Comparison of ENCODE assay signal across 24 cellular contexts in the genomic region with DNA sequence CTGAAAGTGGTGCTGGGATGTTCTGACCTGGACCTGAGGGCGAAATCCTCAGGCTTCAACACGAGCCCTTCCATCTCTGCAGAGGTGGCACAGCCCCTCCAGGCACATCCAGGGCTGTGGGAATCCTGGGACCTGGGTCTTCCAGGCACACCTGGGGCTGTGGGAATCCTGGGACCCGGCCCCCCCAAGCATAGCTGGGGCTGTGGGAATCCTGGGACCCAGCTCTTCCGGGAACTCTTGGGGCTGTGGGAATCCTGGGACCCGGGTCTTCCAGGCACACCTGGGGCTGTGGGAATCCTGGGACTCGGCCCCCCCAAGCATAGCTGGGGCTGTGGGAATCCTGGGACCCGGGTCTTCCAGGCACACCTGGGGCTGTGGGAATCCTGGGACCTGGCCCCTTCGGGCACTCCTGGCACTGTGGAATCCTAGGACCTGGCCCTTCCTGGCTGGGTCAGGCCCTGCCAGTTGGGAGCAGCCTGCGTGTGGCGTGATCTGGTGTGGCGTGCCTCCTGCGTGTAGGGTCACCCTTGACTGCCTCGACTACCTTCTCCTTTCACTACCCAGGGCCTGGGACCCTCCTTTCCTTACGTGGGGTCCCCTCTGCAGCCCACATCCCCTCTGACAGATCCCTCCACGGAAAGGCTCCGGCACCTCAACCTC.
DNase-seq lines count a peak whose midpoint lies in the region; ATAC-seq and TF ChIP-seq lines count a peak whose summit lies in the region.
"Had no signal": no experiment of that assay in that cellular context is flagged by ENCODE, and none has a peak within 500 bp of the region (broad histone marks: within the 10 kb centered on the region; RNA-seq: fewer than 3 reads in every experiment).

No MANE protein-coding gene starts in this region.

- peak overlapping the region; percentile 31 for H3K27ac ChIP-seq in caudate nucleus (ENCODE audit: low read depth, low read length)
- no peak overlapping the region for H3K27ac ChIP-seq in lower lobe of right lung
- H3K27ac ChIP-seq in spleen: no peak overlapping the region
- H3K27ac ChIP-seq: A549, GM23248 had no signal

- no peak for ATAC-seq in lower lobe of right lung
- ATAC-seq in GM21381 (IDR thresholded peaks at IDR 0.05; ENCODE audit: unreplicated experiment): no peak
- ATAC-seq: GM12878 had no signal

- no peaks in the 10 kb centered on the region for H3K9me3 ChIP-seq in lower lobe of right lung
- H3K9me3 ChIP-seq in spleen: no peaks in the 10 kb centered on the region
- H3K9me3 ChIP-seq: A549, MG63 had no signal

- intact Hi-C loops in lower lobe of right lung (cut with DNase I) (no loop called here), spleen (cut with DNase I; ENCODE audit: low total_unique reads) (no loop called here)

- H3K36me3 ChIP-seq in H7 (replicated peaks; ENCODE audit: control insufficient read depth, insufficient read depth, low read length): no peaks in the 10 kb centered on the region
- H3K36me3 ChIP-seq in lower lobe of right lung: no peaks in the 10 kb centered on the region
- no peaks in the 10 kb centered on the region for H3K36me3 ChIP-seq in spleen
- H3K36me3 ChIP-seq: MG63 had no signal

- no peak overlapping the region for H3K4me3 ChIP-seq in H7 (ENCODE audit: insufficient read depth, low read depth, low read length)
- H3K4me3 ChIP-seq in lower lobe of right lung: no peak overlapping the region
- no peak overlapping the region for H3K4me3 ChIP-seq in spleen
- H3K4me3 ChIP-seq: A549, GM12878, GM23248, MG63 had no signal

- no peak for TF ChIP-seq CTCF in lower lobe of right lung (IDR thresholded peaks at IDR 0.05)
- no peak for TF ChIP-seq CTCF in spleen (IDR thresholded peaks at IDR 0.05 in 8 of 11, conservative IDR thresholded peaks at IDR 0.05 in 3 of 11)

- WGBS in spleen, 5 donors: 82 to 91% (median 89%) methylated on average over 11 to 16 of the region's 16 CpGs

- no peak for TF ChIP-seq POLR2A in spleen (IDR thresholded peaks at IDR 0.05)

- H3K4me1 ChIP-seq in lower lobe of right lung (no peaks in the 10 kb centered on the region), spleen (no peaks in the 10 kb centered on the region)
- H3K4me1 ChIP-seq: A549 had no signal

- H3K27me3 ChIP-seq in H7 (ENCODE audit: control insufficient read depth, insufficient read depth, low read length) (peaks cover 1% of the 10 kb centered on the region; the same call in 1 of the 2 replicates), lower lobe of right lung (ENCODE audit: low read depth) (peaks cover 8% of the 10 kb centered on the region), spleen (replicated peaks in 1 of 7) (peaks cover 0 to 19% (median 0%) of the 10 kb centered on the region in 7 donors)
- H3K27me3 ChIP-seq: MG63 had no signal

- DNase-seq in H7: peak; percentile 39
- no peak for DNase-seq in caudate nucleus (lab: John Stamatoyannopoulos, UW)
- peak; percentile 26 for DNase-seq in lower lobe of right lung
- DNase-seq in spleen: peak; percentile 50
- DNase-seq in activated CD4-positive, alpha-beta T cell treated with anti-CD3 and anti-CD28 coated beads for 1 hour: no peak
- DNase-seq in NCI-H2029 (lab: John Stamatoyannopoulos, UW): no peak
- no peak for DNase-seq in anterior cingulate cortex (lab: John Stamatoyannopoulos, UW)
- DNase-seq: Calu3; CD4-positive, alpha-beta memory T cell; DMS53; EL; GM23248; IMR-90; MG63; NCI-H1048; NCI-H1436 treated with DMSO at 0.1 percent for 48 hours; NCI-H2081; NCI-H510A; NCI-H748 treated with DMSO at 0.1 percent for 48 hours; NK-92 treated with Interleukin-12 subunit alpha and Interleukin-12 subunit beta, amount 100 ng/mL, for 24 hours; Right ventricle myocardium superior had no signal

Comparison
In these comparisons a context has a peak if more than half of its experiments do, and no peak if none do; other contexts are left out.
1. DNase-seq: peak in H7 (single experiment), lower lobe of right lung (single experiment) and spleen (single experiment); none in caudate nucleus (0 of 61), activated CD4-positive, alpha-beta T cell treated with anti-CD3 and anti-CD28 coated beads for 1 hour (single experiment), NCI-H2029 (single experiment) and anterior cingulate cortex (0 of 58).